In genomic region chr11:76208438-76208828, GRCh38 we compare ENCODE assay signal across 8 cellular contexts. TPM values are rescaled to one million over a fixed set of nuclear protein-coding genes. Genes with fewer than 3 reads are reported as not detected.
DNase-seq lines count a peak whose midpoint lies in the region; ATAC-seq and TF ChIP-seq lines count a peak whose summit lies in the region.

No MANE protein-coding gene starts in this region.

- no peak for DNase-seq in OCI-LY7 (ENCODE audit: low spot score)
- DNase-seq in epithelial cell of proximal tubule (ENCODE audit: low read depth): no peak
- no peak for DNase-seq in stimulated activated CD4-positive, alpha-beta T cell treated with anti-CD3 and anti-CD28 coated beads, Interleukin-4, amount 100 ng/mL, for 4 hours
- no peak for DNase-seq in NCI-H2029 treated with DMSO at 0.1 percent for 48 hours (lab: John Stamatoyannopoulos, UW)
- no peak for DNase-seq in NCI-H69 (lab: John Stamatoyannopoulos, UW)

- peak overlapping the region; percentile 33; the same call in 1 of the 2 replicates for H2AFZ ChIP-seq in OCI-LY7 (ENCODE audit: low read length)
- peak overlapping the region; percentile 77 for H2AFZ ChIP-seq in parathyroid adenoma

- TF ChIP-seq CTCF in OCI-LY7 (conservative IDR thresholded peaks at IDR 0.05; ENCODE audit: low read length): no peak
- no peak for TF ChIP-seq CTCF in epithelial cell of proximal tubule (conservative IDR thresholded peaks at IDR 0.05; ENCODE audit: low read depth, low read length)
- TF ChIP-seq CTCF in parathyroid adenoma (IDR thresholded peaks at IDR 0.05): no peak

- intact Hi-C loops in OCI-LY7 (cut with micrococcal nuclease; ENCODE audit: unreplicated experiment): loop anchor here (1.0 to 5.0 kb wide), 2 partner anchors 110 to 311 kb away; no protein-coding TSS in a partner anchor

- H3K9me3 ChIP-seq in ES-I3 (ENCODE audit: control insufficient read depth, insufficient read depth, low read length): no peaks in the 10 kb centered on the region
- no peaks in the 10 kb centered on the region for H3K9me3 ChIP-seq in OCI-LY7 (ENCODE audit: low read length)
- H3K9me3 ChIP-seq in parathyroid adenoma (ENCODE audit: control insufficient read depth, low read length): no peaks in the 10 kb centered on the region

- no peaks in the 10 kb centered on the region for H3K9me2 ChIP-seq in OCI-LY7 (ENCODE audit: insufficient read depth, low read length)

- H3K36me3 ChIP-seq in ES-I3 (ENCODE audit: insufficient read depth, low read length) (no peaks in the 10 kb centered on the region), OCI-LY7 (ENCODE audit: insufficient read depth, low read length) (no peaks in the 10 kb centered on the region), parathyroid adenoma (ENCODE audit: control insufficient read depth, insufficient read depth, low read length) (no peaks in the 10 kb centered on the region)

- no peaks in the 10 kb centered on the region for H3K27me3 ChIP-seq in parathyroid adenoma (ENCODE audit: control insufficient read depth, insufficient read depth, low read length)

- H3K9ac ChIP-seq in ES-I3 (ENCODE audit: low read depth, low read length) (peak overlapping the region; percentile 67), parathyroid adenoma (no peak overlapping the region)

- H3K4me3 ChIP-seq in OCI-LY7 (ENCODE audit: low read depth, low read length, poor library complexity, severe bottlenecking) (peak overlapping the region; percentile 56), epithelial cell of proximal tubule (ENCODE audit: low read depth, low read length) (peak overlapping the region; percentile 49), parathyroid adenoma (ENCODE audit: low read depth, low read length) (peak overlapping the region; percentile 42)

- no peaks in the 10 kb centered on the region; the same call in 1 of the 2 replicates for H3K4me1 ChIP-seq in ES-I3 (ENCODE audit: insufficient read depth, low read length)
- no peaks in the 10 kb centered on the region for H3K4me1 ChIP-seq in OCI-LY7 (ENCODE audit: insufficient read depth, low read length, poor library complexity, severe bottlenecking)
- H3K4me1 ChIP-seq in parathyroid adenoma: no peaks in the 10 kb centered on the region

- H3K27ac ChIP-seq in OCI-LY7 (ENCODE audit: low read depth, low read length, poor library complexity, severe bottlenecking): no peak overlapping the region
- no peak overlapping the region for H3K27ac ChIP-seq in parathyroid adenoma

- H3K79me2 ChIP-seq in OCI-LY7 (ENCODE audit: insufficient read depth, low read depth, low read length): no peaks in the 10 kb centered on the region
- H3K79me2 ChIP-seq in parathyroid adenoma: no peaks in the 10 kb centered on the region

- CTCF ChIA-PET in OCI-LY7 (lab: Charles Lee; ENCODE audit: unreplicated experiment): interaction anchor here (0.6 to 2.3 kb wide), 4 partner anchors 11 to 307 kb away, joined by 3 to 14 read pairs (median 5); no protein-coding TSS in a partner anchor

- H3K4me2 ChIP-seq in OCI-LY7 (ENCODE audit: low read length) (peak overlapping the region; percentile 76), parathyroid adenoma (ENCODE audit: low read length) (peak overlapping the region; percentile 69)

- no TSS peak for BruUV-seq in OCI-LY7 (replicated peaks; lab: Mats Ljungman, UMichigan)

- H4K20me1 ChIP-seq in OCI-LY7 (ENCODE audit: insufficient read depth, low read length): no peaks in the 10 kb centered on the region

- POLR2A ChIA-PET in OCI-LY7 (lab: Charles Lee): no interaction called here

- no peak for ATAC-seq in HG03521 (IDR thresholded peaks at IDR 0.05; ENCODE audit: unreplicated experiment)

RNA-seq across cellular contexts. Expression of gene WNT11, which starts 2.1 kb away (rescaled TPM):
- total RNA-seq in OCI-LY7 (2014; rRNA removed; shearing (Covaris generic)): not detected in 2 replicates
- total RNA-seq in OCI-LY7 (2022): not detected in 2 replicates
- not detected in 2 replicates for total RNA-seq in epithelial cell of proximal tubule
